ENCODE assay signal across 11 cellular contexts in genomic region chr7:150515752-150516151, GRCh38. TPM values are rescaled to one million over a fixed set of nuclear protein-coding genes. Genes with fewer than 3 reads are reported as not detected.
DNase-seq lines count a peak whose midpoint lies in the region; ATAC-seq, FAIRE-seq and TF ChIP-seq lines count a peak whose summit lies in the region.
"Had no signal": no experiment of that assay in that cellular context is flagged by ENCODE, and none has a peak within 500 bp of the region (broad histone marks: within the 10 kb centered on the region; RNA-seq: fewer than 3 reads in every experiment).

No MANE protein-coding gene starts in this region.

- peak overlapping the region; percentile 61 to 67 for H3K4me3 ChIP-seq in kidney (ENCODE audit: low read length in 2 of 2)
- peak overlapping the region; percentile 71 to 96 (median 89) for H3K4me3 ChIP-seq in subcutaneous abdominal adipose tissue (ENCODE audit: low read depth in 1 of 5, low read length in 5 of 5)
- no peak overlapping the region for H3K4me3 ChIP-seq in SJCRH30

- intact Hi-C loops in kidney (cut with DNase I): no loop called here

- TF ChIP-seq CTCF in kidney (IDR thresholded peaks at IDR 0.05; ENCODE audit: borderline replicate concordance, extremely low read depth, insufficient read depth): no peak

- H3K27me3 ChIP-seq in subcutaneous abdominal adipose tissue (ENCODE audit: control insufficient read depth in 5 of 5, insufficient read depth in 4 of 5, low read length in 5 of 5) (no peaks in the 10 kb centered on the region), SJCRH30 (peaks cover 21% of the 10 kb centered on the region)

- peaks cover 31% of the 10 kb centered on the region for H3K36me3 Mint-ChIP-seq in activated T-helper 17 cell treated with anti-CD3 and anti-CD28 coated beads, Interleukin-2, amount 50 U/mL, for 72 hours (ENCODE audit: low read depth)

- peak overlapping the region; percentile 94 for H3K27ac Mint-ChIP-seq in activated T-helper 17 cell treated with anti-CD3 and anti-CD28 coated beads, Interleukin-2, amount 50 U/mL, for 72 hours

- H3K9ac ChIP-seq in kidney (ENCODE audit: low read length in 2 of 2) (no peak overlapping the region), subcutaneous abdominal adipose tissue (ENCODE audit: low read length in 5 of 5) (peak overlapping the region; percentile 46 to 91 (median 72))

- ATAC-seq in GM19395 (IDR thresholded peaks at IDR 0.05; ENCODE audit: unreplicated experiment) (peak; percentile 16), SK-N-SH treated with all-trans-retinoic acid at 6 μM for 48 hours (no peak)
- ATAC-seq in activated T-helper 17 cell treated with anti-CD3 and anti-CD28 coated beads, Interleukin-2, amount 50 U/mL, for 72 hours (replicated peaks): peak; percentile 30
- ATAC-seq: HCT116 had no signal

- H3K27ac ChIP-seq in kidney (ENCODE audit: low read depth in 2 of 2, low read length in 2 of 2): peak overlapping the region; percentile 43 to 72
- peak overlapping the region; percentile 63 for H3K27ac ChIP-seq in subcutaneous abdominal adipose tissue (ENCODE audit: low read depth, low read length)
- H3K27ac ChIP-seq in SJCRH30: no peak overlapping the region

- DNase-seq in kidney: no peak
- DNase-seq in middle frontal gyrus (ENCODE audit: extremely low spot score, low spot score): no peak
- no peak for DNase-seq in SJCRH30
- DNase-seq: MM.1S; NK-92 treated with Interleukin-12 subunit alpha and Interleukin-12 subunit beta, amount 100 ng/mL, for 24 hours; stimulated activated CD4-positive, alpha-beta T cell treated with anti-CD3 and anti-CD28 coated beads, Interleukin-4, amount 100 ng/mL, for 1 hour had no signal

- FAIRE-seq in kidney (lab: Jason Lieb, UNC): no peak

- H3K9me3 ChIP-seq in kidney (ENCODE audit: control insufficient read depth in 1 of 2, low read length in 2 of 2) (no peaks in the 10 kb centered on the region), subcutaneous abdominal adipose tissue (ENCODE audit: control insufficient read depth in 5 of 5, low read length in 5 of 5) (peaks cover 0 to 4% (median 0%) of the 10 kb centered on the region in 5 donors), SJCRH30 (replicated peaks) (no peaks in the 10 kb centered on the region)

- H3K4me1 ChIP-seq in kidney (ENCODE audit: control insufficient read depth in 1 of 2, insufficient read depth in 1 of 2, low read depth in 1 of 2, low read length in 2 of 2) (no peaks in the 10 kb centered on the region), subcutaneous abdominal adipose tissue (ENCODE audit: control insufficient read depth in 5 of 5, insufficient read depth in 5 of 5, low read length in 5 of 5) (peaks cover 0 to 18% (median 0%) of the 10 kb centered on the region in 5 donors), SJCRH30 (no peaks in the 10 kb centered on the region)

- H3K9me3 Mint-ChIP-seq in activated T-helper 17 cell treated with anti-CD3 and anti-CD28 coated beads, Interleukin-2, amount 50 U/mL, for 72 hours: no peaks in the 10 kb centered on the region

- H3K4me1 Mint-ChIP-seq in activated T-helper 17 cell treated with anti-CD3 and anti-CD28 coated beads, Interleukin-2, amount 50 U/mL, for 72 hours: peaks cover 14% of the 10 kb centered on the region

- H3K27me3 Mint-ChIP-seq in activated T-helper 17 cell treated with anti-CD3 and anti-CD28 coated beads, Interleukin-2, amount 50 U/mL, for 72 hours: no peaks in the 10 kb centered on the region

- H3K36me3 ChIP-seq in kidney (ENCODE audit: control insufficient read depth in 1 of 2, insufficient read depth in 2 of 2, low read length in 2 of 2) (no peaks in the 10 kb centered on the region), subcutaneous abdominal adipose tissue (ENCODE audit: control insufficient read depth in 5 of 5, insufficient read depth in 5 of 5, low read length in 5 of 5) (peaks cover 0 to 6% (median 2%) of the 10 kb centered on the region in 5 donors), SJCRH30 (no peaks in the 10 kb centered on the region)

- H3K4me3 Mint-ChIP-seq in activated T-helper 17 cell treated with anti-CD3 and anti-CD28 coated beads, Interleukin-2, amount 50 U/mL, for 72 hours: peak overlapping the region; percentile 93

TF ChIP-seq in SK-N-SH treated with all-trans-retinoic acid at 6 μM for 48 hours, 23 proteins besides CTCF, POLR2A, EP300 and RAD21:
- no peak for TF ChIP-seq ARNTL (CRISPR knock-in tag; IDR thresholded peaks at IDR 0.05; ENCODE audit: borderline replicate concordance, low read depth)
- TF ChIP-seq ISL1 (CRISPR knock-in tag; IDR thresholded peaks at IDR 0.05): no peak
- TF ChIP-seq TCF4 (CRISPR knock-in tag; IDR thresholded peaks at IDR 0.05; ENCODE audit: borderline replicate concordance): no peak

RNA-seq across cellular contexts. Expression of gene GIMAP7, which starts 1.1 kb away (rescaled TPM):
- total RNA-seq in activated T-helper 17 cell treated with anti-CD3 and anti-CD28 coated beads, Interleukin-2, amount 50 U/mL, for 72 hours: 10 to 100 TPM; 39.7 to 43.1 TPM
- 43.6 TPM for total RNA-seq in kidney
- 36.0 TPM for polyA plus RNA-seq in kidney (ENCODE audit: insufficient read depth, low read depth, low replicate concordance)
- total RNA-seq in SJCRH30 (2014; rRNA removed; shearing (Covaris generic)): not detected in 2 replicates

RNA-seq across cellular contexts. Expression of gene GIMAP4, which starts 51.4 kb away (rescaled TPM):
- 100 to 1,000 TPM; 102 to 193 TPM for total RNA-seq in activated T-helper 17 cell treated with anti-CD3 and anti-CD28 coated beads, Interleukin-2, amount 50 U/mL, for 72 hours
- 61.4 TPM for total RNA-seq in kidney
- polyA plus RNA-seq in kidney (ENCODE audit: insufficient read depth, low read depth, low replicate concordance): 28.9 TPM
- total RNA-seq in SJCRH30 (2014; rRNA removed; shearing (Covaris generic)): not detected in 2 replicates

Comparison
In these comparisons a context has a peak if more than half of its experiments do, and no peak if none do; other contexts are left out.
1. H3K9ac ChIP-seq: peak in subcutaneous abdominal adipose tissue (5 of 5); none in kidney (0 of 2).
2. RNA of gene GIMAP7, which starts 1.1 kb away (total RNA-seq): 43.6 TPM in kidney (single experiment) and 39.7 to 43.1 TPM in activated T-helper 17 cell treated with anti-CD3 and anti-CD28 coated beads, Interleukin-2, amount 50 U/mL, for 72 hours; not detected in SJCRH30; every median in the first group is over 10 times any median in the second.
3. RNA of gene GIMAP4, which starts 51.4 kb away (total RNA-seq): 102 to 193 TPM in activated T-helper 17 cell treated with anti-CD3 and anti-CD28 coated beads, Interleukin-2, amount 50 U/mL, for 72 hours and 61.4 TPM in kidney (single experiment); not detected in SJCRH30; every median in the first group is over 10 times any median in the second.